Comparison of ENCODE assay signal across 15 cellular contexts in the genomic region with DNA sequence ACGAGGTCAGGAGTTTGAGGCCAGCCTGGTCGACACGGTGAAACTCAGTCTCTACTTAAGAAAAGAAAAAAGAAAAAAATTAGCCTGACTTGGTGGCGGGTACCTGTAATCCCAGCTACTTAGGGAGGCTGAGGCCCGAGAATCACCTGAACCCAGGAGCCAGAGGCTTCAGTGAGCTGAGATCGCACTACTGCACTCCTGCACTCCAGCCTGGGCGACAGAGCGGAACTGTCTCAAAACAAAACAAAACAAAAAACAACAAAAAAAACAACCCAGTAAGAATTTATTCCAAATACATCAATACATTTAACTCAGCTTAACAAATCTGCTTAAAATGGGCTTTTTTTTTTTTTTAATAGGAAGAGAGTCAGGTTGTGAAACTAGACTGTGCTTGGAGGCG.
"Had no signal": no experiment of that assay in that cellular context is flagged by ENCODE, and none has a peak within 500 bp of the region (broad histone marks: within the 10 kb centered on the region; RNA-seq: fewer than 3 reads in every experiment).

No MANE protein-coding gene starts in this region.

- H3K27me3 Mint-ChIP-seq: stimulated activated memory B cell treated with anti-CD40 and anti-IgM and Interleukin-4, amounts not matched to agents 10 μg/mL and 1 μg/mL and 100 μg/mL, for 72 hours had no signal

- H3K27ac ChIP-seq: heart right ventricle, left lung, right atrium auricular region, SJSA1, upper lobe of right lung had no signal

- H3K27ac Mint-ChIP-seq: stimulated activated memory B cell treated with anti-CD40 and anti-IgM and Interleukin-4, amounts not matched to agents 10 μg/mL and 1 μg/mL and 100 μg/mL, for 72 hours had no signal

- H3K4me3 ChIP-seq: gastrocnemius medialis, heart right ventricle, left lung, right atrium auricular region, SJSA1, upper lobe of right lung had no signal

- H3K9me3 Mint-ChIP-seq: stimulated activated memory B cell treated with anti-CD40 and anti-IgM and Interleukin-4, amounts not matched to agents 10 μg/mL and 1 μg/mL and 100 μg/mL, for 72 hours had no signal

- H3K9me3 ChIP-seq: gastrocnemius medialis, heart right ventricle, left lung, right atrium auricular region, SJSA1, upper lobe of right lung had no signal

- ATAC-seq: gastrocnemius medialis; heart right ventricle; stimulated activated memory B cell treated with anti-CD40 and anti-IgM and Interleukin-4, amounts not matched to agents 10 μg/mL and 1 μg/mL and 100 μg/mL, for 72 hours; upper lobe of right lung had no signal

- DNase-seq: activated CD4-positive, alpha-beta T cell treated with anti-CD3 and anti-CD28 coated beads for 4 hours; activated T-cell treated with anti-CD3 and anti-CD28 coated beads, Interleukin-2, amount 50 U/mL, for 48 hours; caudate nucleus; cortex of kidney; effector CD8-positive, alpha-beta T cell; gastrocnemius medialis; heart right ventricle; left lung; mesenchymal stem cell; posterior cingulate gyrus; T-helper 9 cell; upper lobe of right lung had no signal

- H3K4me3 Mint-ChIP-seq: stimulated activated memory B cell treated with anti-CD40 and anti-IgM and Interleukin-4, amounts not matched to agents 10 μg/mL and 1 μg/mL and 100 μg/mL, for 72 hours had no signal

- H3K27me3 ChIP-seq: gastrocnemius medialis, heart right ventricle, left lung, right atrium auricular region, SJSA1, upper lobe of right lung had no signal
